Comparison of ENCODE assay signal across 9 cellular contexts in the genomic region with DNA sequence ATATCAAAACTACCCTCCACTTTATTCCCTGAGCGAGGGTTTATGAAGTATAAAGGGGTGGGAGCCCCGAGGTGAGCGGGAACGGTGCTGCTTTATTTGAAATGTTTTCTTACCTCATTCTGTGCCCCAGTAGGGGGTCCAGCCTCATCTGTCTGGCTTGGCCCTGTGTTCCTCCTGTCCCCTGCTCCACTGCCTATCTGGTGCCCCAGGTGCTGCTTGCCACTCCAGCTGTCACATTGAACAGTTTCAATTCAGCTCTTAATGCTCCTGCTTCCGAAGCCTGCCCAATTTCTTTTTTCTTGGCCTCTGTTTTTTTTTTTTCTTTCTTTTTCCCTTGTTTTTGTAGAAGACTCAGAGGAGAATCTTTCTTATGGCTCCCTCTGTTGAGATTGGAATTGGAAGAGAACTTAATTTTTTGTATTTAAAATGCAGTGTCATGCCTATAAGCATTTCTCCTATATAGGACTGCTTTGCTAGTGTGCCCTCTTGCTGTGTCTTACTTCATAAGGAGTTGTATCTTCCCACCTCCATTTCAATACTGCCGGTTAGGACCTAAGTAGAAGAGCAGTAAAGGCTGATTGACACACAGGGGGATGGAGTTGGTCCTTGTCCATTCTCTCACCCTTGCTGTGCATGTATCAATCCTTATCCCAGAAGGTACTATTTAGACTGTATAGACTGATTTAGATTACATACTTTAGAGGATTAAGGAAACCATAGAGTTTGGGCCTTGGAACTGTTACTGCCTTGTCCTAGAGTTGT. TPM values are rescaled to one million over a fixed set of nuclear protein-coding genes. Genes with fewer than 3 reads are reported as not detected.
DNase-seq lines count a peak whose midpoint lies in the region; ATAC-seq, FAIRE-seq and TF ChIP-seq lines count a peak whose summit lies in the region.
"Had no signal": no experiment of that assay in that cellular context is flagged by ENCODE, and none has a peak within 500 bp of the region (broad histone marks: within the 10 kb centered on the region; RNA-seq: fewer than 3 reads in every experiment).

No MANE protein-coding gene starts in this region.

- H3K9ac ChIP-seq in astrocyte (ENCODE audit: low read length): peak overlapping the region; percentile 100

- no peak overlapping the region for H3K27ac Mint-ChIP-seq in astrocyte (ENCODE audit: unreplicated experiment)
- H3K27ac Mint-ChIP-seq in memory B cell: peak overlapping the region; percentile 99

- intact Hi-C loops in transverse colon (cut with DNase I; ENCODE audit: low total_unique reads): no loop called here

- no peak for ATAC-seq in memory B cell (ENCODE audit: low read depth)
- ATAC-seq in HG03108 (IDR thresholded peaks at IDR 0.05; ENCODE audit: unreplicated experiment): no peak

- H3K9me3 Mint-ChIP-seq in astrocyte (ENCODE audit: unreplicated experiment) (no peaks in the 10 kb centered on the region), memory B cell (no peaks in the 10 kb centered on the region)

- POLR2A ChIA-PET in AG04449 (lab: Yijun Ruan, JAX): no interaction called here

- peaks cover 13% of the 10 kb centered on the region for H3K36me3 ChIP-seq in HAP-1 (replicated peaks)
- peaks cover 9% of the 10 kb centered on the region for H3K36me3 ChIP-seq in astrocyte (ENCODE audit: insufficient read depth, low read length)
- no peaks in the 10 kb centered on the region for H3K36me3 ChIP-seq in transverse colon

- WGBS in transverse colon (ENCODE audit: low coverage in 1 of 2), 2 donors: 58 to 72% methylated on average over 6 of the region's 6 CpGs

- H3K27me3 ChIP-seq in HAP-1 (ENCODE audit: low read depth): no peaks in the 10 kb centered on the region
- H3K27me3 ChIP-seq in astrocyte (ENCODE audit: insufficient read depth, low read length): no peaks in the 10 kb centered on the region
- no peaks in the 10 kb centered on the region for H3K27me3 ChIP-seq in transverse colon

- peak overlapping the region; percentile 90 for H3K4me2 ChIP-seq in astrocyte (ENCODE audit: low read length)

- H3K4me1 Mint-ChIP-seq in astrocyte (ENCODE audit: low read depth, unreplicated experiment) (peaks cover 33% of the 10 kb centered on the region), memory B cell (peaks cover 37% of the 10 kb centered on the region)

- H3K36me3 Mint-ChIP-seq in astrocyte (ENCODE audit: low read depth, unreplicated experiment) (peaks cover 16% of the 10 kb centered on the region), memory B cell (peaks cover 17% of the 10 kb centered on the region)

- no peak overlapping the region for H3K27ac ChIP-seq in astrocyte (ENCODE audit: low read depth, low read length)
- H3K27ac ChIP-seq in transverse colon: peak overlapping the region in 1 of 4 donors; percentile 8

- TF ChIP-seq EP300 in transverse colon (IDR thresholded peaks at IDR 0.05; ENCODE audit: low read depth): no peak

- H3K4me3 Mint-ChIP-seq in astrocyte (ENCODE audit: unreplicated experiment): peak overlapping the region; percentile 99
- H3K4me3 Mint-ChIP-seq in memory B cell: peak overlapping the region; percentile 86

- TF ChIP-seq CTCF in AG04449 (IDR thresholded peaks at IDR 0.05; ENCODE audit: insufficient read depth, low read length, missing control alignments): no peak
- TF ChIP-seq CTCF in astrocyte (IDR thresholded peaks at IDR 0.05; ENCODE audit: insufficient read depth, low read depth, low read length): no peak
- TF ChIP-seq CTCF in transverse colon (IDR thresholded peaks at IDR 0.05): no peak

- H2AFZ ChIP-seq in astrocyte (ENCODE audit: low read depth, low read length): no peak overlapping the region

- H3K9me3 ChIP-seq in HAP-1 (no peaks in the 10 kb centered on the region), astrocyte (ENCODE audit: insufficient read depth, low read depth, low read length) (no peaks in the 10 kb centered on the region), transverse colon (no peaks in the 10 kb centered on the region)

- H3K4me3 ChIP-seq in AG04449 (ENCODE audit: low read depth, low read length): peak overlapping the region; percentile 81
- H3K4me3 ChIP-seq in HAP-1: peak overlapping the region; percentile 68; the same call in 1 of the 2 replicates
- peak overlapping the region; percentile 98 for H3K4me3 ChIP-seq in astrocyte (ENCODE audit: insufficient read depth, low read depth, low read length)
- peak overlapping the region in 2 of 4 donors; percentile 69 to 89 for H3K4me3 ChIP-seq in transverse colon

- peaks cover 9% of the 10 kb centered on the region for H3K4me1 ChIP-seq in HAP-1
- peaks cover 24% of the 10 kb centered on the region for H3K4me1 ChIP-seq in astrocyte (ENCODE audit: insufficient read depth, low read length)
- peaks cover 23 to 45% (median 28%) of the 10 kb centered on the region in 4 donors for H3K4me1 ChIP-seq in transverse colon

- H3K27me3 Mint-ChIP-seq in astrocyte (ENCODE audit: low read depth, unreplicated experiment) (no peaks in the 10 kb centered on the region), memory B cell (no peaks in the 10 kb centered on the region)

- H4K20me1 ChIP-seq in astrocyte (ENCODE audit: insufficient read depth, low read length): peaks cover 46% of the 10 kb centered on the region

- peaks cover 52% of the 10 kb centered on the region for H3K79me2 ChIP-seq in astrocyte (ENCODE audit: insufficient read depth, low read length)

- TF ChIP-seq POLR2A in transverse colon (IDR thresholded peaks at IDR 0.05): no peak

- DNase-seq in AG04449 (ENCODE audit: low read depth, low spot score) (no peak), HAP-1 (ENCODE audit: low spot score in 2 of 2) (no peak), astrocyte (ENCODE audit: low read depth) (no peak), memory B cell (ENCODE audit: low spot score in 2 of 2) (no peak), transverse colon (no peak), cerebellar cortex (ENCODE audit: low spot score) (no peak)
- no peak for DNase-seq in stimulated activated naive CD4-positive, alpha-beta T cell (lab: John Stamatoyannopoulos, UW)
- DNase-seq: activated CD4-positive, alpha-beta T cell treated with anti-CD3 and anti-CD28 coated beads for 48 hours had no signal

- no peak for FAIRE-seq in astrocyte (lab: Jason Lieb, UNC)

- CTCF ChIA-PET in AG04449 (lab: Yijun Ruan, JAX): no interaction called here

- in situ Hi-C loops in HAP-1 (cut with MboI; ENCODE audit: low sequenced_read_pairs): no loop called here
- in situ Hi-C loops in transverse colon (cut with MboI; ENCODE audit: low pct_ligation_motif_present in 1 of 4, low pct_unique_long_range_greater_than_20kb in 1 of 4, low sequenced_read_pairs in 3 of 4): no loop called here

RNA-seq across cellular contexts. Expression of a gene that starts 2.3 kb away (rescaled TPM):
- total RNA-seq in astrocyte (30.6 and 31.1 TPM in 2 replicates), transverse colon (10 to 100 TPM in 3 of 4 donors, 1 to 10 TPM in 1; 7.9 to 23.6 (median 21.2) TPM)
